ENCODE assay signal across 22 cellular contexts in the genomic region with DNA sequence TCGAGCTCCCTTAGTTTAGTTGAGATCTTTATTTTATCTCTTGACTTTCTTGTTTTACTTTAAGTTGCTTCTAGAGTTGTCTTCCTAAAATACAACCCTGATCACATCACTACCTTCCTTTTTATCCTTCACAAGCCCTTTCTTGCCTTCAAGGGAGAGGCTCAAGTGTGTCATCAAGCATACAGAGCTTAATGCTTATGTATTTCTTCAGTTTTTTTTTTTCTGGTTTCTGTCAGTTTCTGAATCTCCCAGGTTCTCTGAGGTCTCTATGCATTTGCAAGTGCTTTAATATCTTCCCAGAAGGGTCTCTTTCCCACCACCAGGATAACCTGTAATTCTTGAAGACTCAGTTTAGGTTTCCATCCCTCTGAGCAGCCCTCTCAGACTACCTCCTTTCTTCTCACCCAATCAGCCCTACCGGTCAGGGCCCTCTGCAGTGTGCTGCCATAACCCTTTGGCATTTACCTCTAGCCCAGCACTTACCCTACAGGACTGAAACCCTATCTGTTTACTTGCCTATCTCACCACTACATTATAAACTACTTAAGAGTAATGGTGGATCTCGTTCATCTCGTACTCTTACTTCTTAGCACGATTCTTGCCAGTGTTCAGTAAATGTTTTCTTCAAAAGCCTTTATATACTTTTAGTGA. TPM values are rescaled to one million over a fixed set of nuclear protein-coding genes. Genes with fewer than 3 reads are reported as not detected.
"Had no signal": no experiment of that assay in that cellular context is flagged by ENCODE, and none has a peak within 500 bp of the region (broad histone marks: within the 10 kb centered on the region; RNA-seq: fewer than 3 reads in every experiment).

No MANE protein-coding gene starts in this region.

- H3K4me3 Mint-ChIP-seq: activated B cell treated with CpG ODN at 0.5 μM for 24 hours; activated CD4-positive, alpha-beta T cell treated with anti-CD3 and anti-CD28 coated beads for 36 hours; activated naive CD8-positive, alpha-beta T cell treated with anti-CD3 and anti-CD28 coated beads for 36 hours; naive B cell; neural crest cell; T-helper 1 cell treated with Interleukin-12 subunit alpha and Interleukin-12 subunit beta and Interleukin-4 antibody, amounts not matched to agents 30 μg/mL and 1 μg/mL, for 36 hours had no signal

- H3K27ac ChIP-seq: breast epithelium, heart right ventricle, lower lobe of right lung, upper lobe of left lung had no signal

- H3K9me3 Mint-ChIP-seq: activated B cell treated with CpG ODN at 0.5 μM for 24 hours; activated naive CD8-positive, alpha-beta T cell treated with anti-CD3 and anti-CD28 coated beads for 36 hours; T-helper 1 cell treated with Interleukin-12 subunit alpha and Interleukin-12 subunit beta and Interleukin-4 antibody, amounts not matched to agents 30 μg/mL and 1 μg/mL, for 36 hours had no signal

- H3K36me3 ChIP-seq: breast epithelium, heart right ventricle, lower lobe of right lung, upper lobe of left lung had no signal

- H3K4me3 ChIP-seq: breast epithelium, heart right ventricle, lower lobe of right lung, upper lobe of left lung had no signal

- H3K27me3 Mint-ChIP-seq: activated B cell treated with CpG ODN at 0.5 μM for 24 hours; activated CD4-positive, alpha-beta T cell treated with anti-CD3 and anti-CD28 coated beads for 36 hours; activated naive CD8-positive, alpha-beta T cell treated with anti-CD3 and anti-CD28 coated beads for 36 hours had no signal

- H3K4me1 ChIP-seq: breast epithelium, heart right ventricle, lower lobe of right lung, upper lobe of left lung had no signal

- H3K27me3 ChIP-seq: breast epithelium, heart right ventricle, upper lobe of left lung had no signal

- H3K9me3 ChIP-seq: breast epithelium, lower lobe of right lung, upper lobe of left lung had no signal

- H3K27ac Mint-ChIP-seq: activated B cell treated with CpG ODN at 0.5 μM for 24 hours; activated CD4-positive, alpha-beta T cell treated with anti-CD3 and anti-CD28 coated beads for 36 hours; activated naive CD8-positive, alpha-beta T cell treated with anti-CD3 and anti-CD28 coated beads for 36 hours; naive B cell; T-helper 1 cell treated with Interleukin-12 subunit alpha and Interleukin-12 subunit beta and Interleukin-4 antibody, amounts not matched to agents 30 μg/mL and 1 μg/mL, for 36 hours had no signal

- ATAC-seq: activated CD4-positive, alpha-beta T cell treated with anti-CD3 and anti-CD28 coated beads for 36 hours; lower lobe of right lung had no signal

- DNase-seq: activated B cell treated with CpG ODN at 0.5 μM for 24 hours; activated CD4-positive, alpha-beta T cell treated with anti-CD3 and anti-CD28 coated beads for 36 hours; activated CD4-positive, alpha-beta T cell treated with anti-CD3 and anti-CD28 coated beads, Interleukin-2, amount 50 U/mL, for 4 hours; activated CD8-positive, alpha-beta memory T cell treated with anti-CD3 and anti-CD28 coated beads, Interleukin-2, amount 50 U/mL, for 48 hours; activated naive CD4-positive, alpha-beta T cell treated with Interleukin-2 at 50 U/mL for 16 hours; activated naive CD8-positive, alpha-beta T cell treated with anti-CD3 and anti-CD28 coated beads for 36 hours; activated T-cell treated with anti-CD3 and anti-CD28 coated beads, Interleukin-2, amount 50 U/mL, for 48 hours; cortex of kidney; heart right ventricle; kidney; lower lobe of right lung; naive B cell; retina; stimulated activated CD4-positive, alpha-beta T cell treated with anti-CD3 and anti-CD28 coated beads, Interleukin-4, amount 100 ng/mL, for 24 hours; stimulated activated naive CD4-positive, alpha-beta T cell treated with Interleukin-2 at 50 U/mL for 16 hours; T1000; upper lobe of left lung had no signal

- H3K36me3 Mint-ChIP-seq: activated naive CD8-positive, alpha-beta T cell treated with anti-CD3 and anti-CD28 coated beads for 36 hours; naive B cell had no signal

- H3K4me1 Mint-ChIP-seq: activated B cell treated with CpG ODN at 0.5 μM for 24 hours; activated CD4-positive, alpha-beta T cell treated with anti-CD3 and anti-CD28 coated beads for 36 hours; activated naive CD8-positive, alpha-beta T cell treated with anti-CD3 and anti-CD28 coated beads for 36 hours; naive B cell; neural crest cell had no signal

RNA-seq across cellular contexts. Expression of a gene that starts 36.9 kb away (rescaled TPM):
- total RNA-seq: activated CD4-positive, alpha-beta T cell treated with anti-CD3 and anti-CD28 coated beads for 36 hours; activated CD8-positive, alpha-beta memory T cell treated with anti-CD3 and anti-CD28 coated beads for 36 hours; activated naive CD8-positive, alpha-beta T cell treated with anti-CD3 and anti-CD28 coated beads for 36 hours; epithelial cell of proximal tubule had no signal
